ENCODE assay signal across 11 cellular contexts in the genomic region with DNA sequence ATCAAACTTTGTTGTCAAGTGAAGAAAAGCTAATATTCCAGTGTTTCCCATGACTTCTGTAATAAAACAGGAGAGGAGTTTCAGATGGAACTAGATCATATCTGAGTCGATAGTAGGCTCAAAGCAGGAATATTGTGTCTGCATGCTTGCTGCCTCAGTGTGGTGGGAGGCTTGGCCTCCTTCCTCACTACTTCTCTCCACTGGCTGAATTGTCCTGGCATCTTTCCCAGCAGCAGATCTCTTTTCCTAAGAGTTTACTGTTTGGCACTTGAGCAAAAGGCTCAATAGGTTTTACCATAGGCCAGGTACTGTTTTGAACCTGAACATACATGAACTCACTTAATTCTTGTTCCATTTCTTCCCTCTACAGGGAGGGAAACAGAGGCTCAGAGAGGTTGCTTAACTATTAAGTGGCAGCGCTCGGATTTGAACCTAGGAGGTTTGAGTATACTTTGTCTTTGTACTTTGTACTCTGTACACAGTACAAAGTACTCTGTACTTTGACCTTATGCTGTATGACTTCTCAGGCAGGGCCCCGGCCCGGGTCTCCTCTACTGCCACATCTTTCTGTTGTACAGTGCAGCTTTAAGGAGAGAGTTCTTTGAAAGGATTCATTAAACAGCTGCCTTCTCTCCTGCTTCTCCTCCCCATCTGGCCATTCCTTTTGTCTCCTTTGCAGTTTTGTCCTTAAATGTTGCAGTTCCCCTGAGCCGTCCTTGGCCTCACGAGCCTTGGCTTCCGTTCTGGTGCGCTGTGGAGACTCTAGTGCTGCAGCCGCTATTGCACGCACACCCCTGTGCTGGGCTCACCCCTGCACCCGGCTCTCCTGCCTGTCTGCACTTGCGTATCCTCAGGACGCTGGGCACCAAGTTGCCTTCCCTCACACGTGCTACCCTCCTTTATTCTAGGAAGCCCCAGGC. TPM values are rescaled to one million over a fixed set of nuclear protein-coding genes. Genes with fewer than 3 reads are reported as not detected.
DNase-seq lines count a peak whose midpoint lies in the region; ATAC-seq and TF ChIP-seq lines count a peak whose summit lies in the region.
"Had no signal": no experiment of that assay in that cellular context is flagged by ENCODE, and none has a peak within 500 bp of the region (broad histone marks: within the 10 kb centered on the region; RNA-seq: fewer than 3 reads in every experiment).

No MANE protein-coding gene starts in this region.

- peak; percentile 2 for DNase-seq in G401 (ENCODE audit: low spot score)
- peak; percentile 53 to 63 for DNase-seq in NCI-H526 (lab: John Stamatoyannopoulos, UW)
- DNase-seq in fibroblast of peridontal ligament (ENCODE audit: extremely low read depth) = peak; percentile 81
- DNase-seq in ovary = peak; percentile 57 to 75 (median 63)
- DNase-seq in activated CD4-positive, alpha-beta T cell treated with anti-CD3 and anti-CD28 coated beads, Interleukin-2, amount 50 U/mL, for 1 hour = no peak
- no peak for DNase-seq in NOMO-1 treated with dmso at 0.1 percent for 144 hours (lab: John Stamatoyannopoulos, UW; ENCODE audit: unreplicated experiment)
- DNase-seq in UCSD-AML1 (lab: John Stamatoyannopoulos, UW; ENCODE audit: unreplicated experiment) = no peak
- DNase-seq: activated CD8-positive, alpha-beta memory T cell treated with anti-CD3 and anti-CD28 coated beads, Interleukin-2, amount 50 U/mL, for 48 hours had no signal

- no peak for TF ChIP-seq POLR2A in ovary (IDR thresholded peaks at IDR 0.05)

- no peak overlapping the region for H3K27ac ChIP-seq in ovary

- H3K4me3 ChIP-seq in ovary = no peak overlapping the region
- H3K4me3 ChIP-seq: vagina had no signal

- no peak for TF ChIP-seq EP300 in ovary (IDR thresholded peaks at IDR 0.05)

- H3K9me3 ChIP-seq in ovary = no peaks in the 10 kb centered on the region
- H3K9me3 ChIP-seq: vagina had no signal

- intact Hi-C loops in ovary (cut with DNase I) = no loop called here

- ATAC-seq in HG03439 (IDR thresholded peaks at IDR 0.05; ENCODE audit: unreplicated experiment) = no peak
- ATAC-seq: left colon had no signal

- peaks cover 6% of the 10 kb centered on the region for H3K4me1 ChIP-seq in ovary (ENCODE audit: insufficient read depth)

- 14 to 16% (median 16%) methylated on average over 15 of the region's 15 CpGs for WGBS in ovary, 3 donors

- in situ Hi-C loops in G401 (cut with HindIII; ENCODE audit: low sequenced_read_pairs) = no loop called here

- no peaks in the 10 kb centered on the region for H3K36me3 ChIP-seq in ovary
- H3K36me3 ChIP-seq: vagina had no signal

- no peaks in the 10 kb centered on the region for H3K27me3 ChIP-seq in ovary
- H3K27me3 ChIP-seq: vagina had no signal

- no peak for TF ChIP-seq CTCF in ovary (IDR thresholded peaks at IDR 0.05)

RNA-seq across cellular contexts. Expression of gene B3GLCT, which starts 8.1 kb away (rescaled TPM):
- total RNA-seq in G401 (2014; rRNA removed; shearing (Covaris generic)) = 10.0 and 10.9 TPM in 2 replicates
- 10 to 100 TPM in 1 of 7 donors, 1 to 10 TPM in 6; 5.9 to 10.8 (median 7.9) TPM for total RNA-seq in ovary
- polyA plus RNA-seq in ovary = 1 to 10 TPM; 4.1 to 8.9 TPM

RNA-seq across cellular contexts. Expression of gene HSPH1, which starts 46.2 kb away (rescaled TPM):
- total RNA-seq in G401 (2014; rRNA removed; shearing (Covaris generic)) = 82.0 and 98.4 TPM in 2 replicates
- total RNA-seq in ovary = 10 to 100 TPM; 21.7 to 93.2 (median 55.8) TPM
- 10 to 100 TPM; 16.0 to 46.6 TPM for polyA plus RNA-seq in ovary

Comparison
In these comparisons a context has a peak if more than half of its experiments do, and no peak if none do; other contexts are left out.
1. DNase-seq: peak in G401 (single experiment), NCI-H526 (2 of 2), fibroblast of peridontal ligament (single experiment) and ovary (5 of 5); none in activated CD4-positive, alpha-beta T cell treated with anti-CD3 and anti-CD28 coated beads, Interleukin-2, amount 50 U/mL, for 1 hour (single experiment), NOMO-1 treated with dmso at 0.1 percent for 144 hours (single experiment) and UCSD-AML1 (single experiment).